ENCODE assay signal across 16 cellular contexts in genomic region chr1:25786887-25787286, GRCh38. TPM values are rescaled to one million over a fixed set of nuclear protein-coding genes. Genes with fewer than 3 reads are reported as not detected.
DNase-seq lines count a peak whose midpoint lies in the region; ATAC-seq and TF ChIP-seq lines count a peak whose summit lies in the region.
"Had no signal": no experiment of that assay in that cellular context is flagged by ENCODE, and none has a peak within 500 bp of the region (broad histone marks: within the 10 kb centered on the region; RNA-seq: fewer than 3 reads in every experiment).

No MANE protein-coding gene starts in this region.

- no peak overlapping the region for H3K4me3 Mint-ChIP-seq in type B pancreatic cell
- H3K4me3 Mint-ChIP-seq: stimulated activated memory B cell treated with anti-CD40 and anti-IgM and Interleukin-4, amounts not matched to agents 10 μg/mL and 1 μg/mL and 100 μg/mL, for 72 hours had no signal

- no peaks in the 10 kb centered on the region for H4K20me1 ChIP-seq in HCT116 (ENCODE audit: insufficient read depth)

- H3K27me3 Mint-ChIP-seq in type B pancreatic cell, result no peaks in the 10 kb centered on the region
- H3K27me3 Mint-ChIP-seq: naive thymus-derived CD8-positive, alpha-beta T cell had no signal

- H3K9me3 Mint-ChIP-seq in type B pancreatic cell, result no peaks in the 10 kb centered on the region
- H3K9me3 Mint-ChIP-seq: naive thymus-derived CD8-positive, alpha-beta T cell; stimulated activated memory B cell treated with anti-CD40 and anti-IgM and Interleukin-4, amounts not matched to agents 10 μg/mL and 1 μg/mL and 100 μg/mL, for 72 hours had no signal

- CTCF ChIA-PET in HCT116 (lab: Charles Lee), result interaction anchor here (1.3 kb wide), 1 partner anchor 11 kb away, joined by 5 read pairs; no protein-coding TSS in a partner anchor

- H3K36me3 ChIP-seq in HCT116 (ENCODE audit: control insufficient read depth in 1 of 2, insufficient read depth in 2 of 2, low read length in 2 of 2) (no peaks in the 10 kb centered on the region), SJCRH30 (peaks cover 19% of the 10 kb centered on the region), gastrocnemius medialis (no peaks in the 10 kb centered on the region)

- peaks cover 13 to 14% of the 10 kb centered on the region in 2 experiments for H3K4me1 ChIP-seq in HCT116 (ENCODE audit: control insufficient read depth in 1 of 2, insufficient read depth in 2 of 2, low read length in 2 of 2)
- H3K4me1 ChIP-seq in SJCRH30, result peaks cover 27% of the 10 kb centered on the region
- H3K4me1 ChIP-seq in gastrocnemius medialis, result peaks cover 38 to 46% of the 10 kb centered on the region in 2 donors
- H3K4me1 ChIP-seq: right lobe of liver had no signal

- RAD21 ChIA-PET in HCT116 (lab: Charles Lee; ENCODE audit: low non-redundant PET in 1 of 2, low total read pairs in 2 of 2, uncharacterized antibody in 2 of 2, unreplicated experiment in 2 of 2), result no interaction called here

- in situ Hi-C loops in gastrocnemius medialis (cut with MboI; ENCODE audit: low sequenced_read_pairs in 4 of 4), result no loop called here

- H3K27ac Mint-ChIP-seq in type B pancreatic cell, result no peak overlapping the region
- H3K27ac Mint-ChIP-seq: stimulated activated memory B cell treated with anti-CD40 and anti-IgM and Interleukin-4, amounts not matched to agents 10 μg/mL and 1 μg/mL and 100 μg/mL, for 72 hours had no signal

- no peak for TF ChIP-seq RAD21 in HCT116 (IDR thresholded peaks at IDR 0.05; ENCODE audit: low read depth)

- H3K9me3 ChIP-seq in HCT116 (ENCODE audit: control insufficient read depth in 1 of 2, insufficient read depth in 1 of 2, low read depth in 1 of 2, low read length in 2 of 2) (no peaks in the 10 kb centered on the region), SJCRH30 (replicated peaks) (no peaks in the 10 kb centered on the region), gastrocnemius medialis (no peaks in the 10 kb centered on the region)
- H3K9me3 ChIP-seq: heart right ventricle, right lobe of liver had no signal

- H3K4me2 ChIP-seq in HCT116 (ENCODE audit: low read length), result peak overlapping the region; percentile 34

- no peak for TF ChIP-seq POLR2A in HCT116 (IDR thresholded peaks at IDR 0.05; ENCODE audit: borderline replicate concordance, extremely low read depth, insufficient read depth, insufficient read length)
- TF ChIP-seq POLR2A in gastrocnemius medialis (IDR thresholded peaks at IDR 0.05), result no peak

- peak; percentile 54; the same call in 1 of the 2 replicates for ATAC-seq in HCT116
- peak; percentile 87 to 92 for ATAC-seq in gastrocnemius medialis
- no peak for ATAC-seq in HG03175 (IDR thresholded peaks at IDR 0.05; ENCODE audit: unreplicated experiment)
- ATAC-seq: naive thymus-derived CD8-positive, alpha-beta T cell; right lobe of liver; stimulated activated memory B cell treated with anti-CD40 and anti-IgM and Interleukin-4, amounts not matched to agents 10 μg/mL and 1 μg/mL and 100 μg/mL, for 72 hours had no signal

- H3K27ac ChIP-seq in HCT116 (ENCODE audit: low read depth, low read length) (no peak overlapping the region), SJCRH30 (peak overlapping the region; percentile 47), gastrocnemius medialis (peak overlapping the region; percentile 42 to 74 (median 60))
- H3K27ac ChIP-seq: right lobe of liver had no signal

- intact Hi-C loops in HCT116 (cut with micrococcal nuclease), result no loop called here
- intact Hi-C loops in gastrocnemius medialis (cut with DNase I; ENCODE audit: low total_unique reads), result no loop called here

- no peak overlapping the region for H3K4me3 ChIP-seq in HCT116 (replicated peaks in 1 of 2; ENCODE audit: low read depth in 1 of 2, low read length in 2 of 2)
- no peak overlapping the region for H3K4me3 ChIP-seq in SJCRH30
- no peak overlapping the region for H3K4me3 ChIP-seq in fibroblast of mammary gland (ENCODE audit: control insufficient read depth, low read depth, low read length)
- no peak overlapping the region for H3K4me3 ChIP-seq in gastrocnemius medialis
- H3K4me3 ChIP-seq: heart right ventricle, right lobe of liver had no signal

- no peak for TF ChIP-seq CTCF in HCT116 (IDR thresholded peaks at IDR 0.05 in 2 of 3, conservative IDR thresholded peaks at IDR 0.05 in 1 of 3; ENCODE audit: borderline replicate concordance in 1 of 3, insufficient read depth in 1 of 3, low read depth in 2 of 3, low read length in 2 of 3)
- no peak for TF ChIP-seq CTCF in fibroblast of mammary gland (conservative IDR thresholded peaks at IDR 0.05; ENCODE audit: control insufficient read depth, insufficient read depth, low read depth, low read length)
- no peak for TF ChIP-seq CTCF in gastrocnemius medialis (IDR thresholded peaks at IDR 0.05 in 4 of 5, conservative IDR thresholded peaks at IDR 0.05 in 1 of 5)
- TF ChIP-seq CTCF in type B pancreatic cell (conservative IDR thresholded peaks at IDR 0.05), result no peak

- BruUV-seq in HCT116 (replicated peaks; lab: Mats Ljungman, UMichigan), result no TSS peak

- peak overlapping the region; percentile 32 for H2AFZ ChIP-seq in HCT116 (ENCODE audit: low read depth, low read length, poor library complexity, severe bottlenecking)

- H3K27me3 ChIP-seq in HCT116 (ENCODE audit: insufficient read depth, low read length) (no peaks in the 10 kb centered on the region), SJCRH30 (no peaks in the 10 kb centered on the region), gastrocnemius medialis (no peaks in the 10 kb centered on the region)
- H3K27me3 ChIP-seq: heart right ventricle, right lobe of liver had no signal

- no peak for DNase-seq in HCT116 (ENCODE audit: low read depth, low spot score)
- no peak for DNase-seq in SJCRH30
- peak; percentile 28 for DNase-seq in fibroblast of mammary gland (ENCODE audit: low read depth)
- DNase-seq in gastrocnemius medialis, result no peak
- DNase-seq in SKM-1 treated with dmso at 0.1 percent for 144 hours (lab: John Stamatoyannopoulos, UW; ENCODE audit: unreplicated experiment), result no peak
- no peak for DNase-seq in type B pancreatic cell (ENCODE audit: extremely low spot score, unreplicated experiment)
- DNase-seq: activated gamma-delta T cell treated with Interleukin-2 at 50 U/mL for 16 hours; heart right ventricle; naive thymus-derived CD8-positive, alpha-beta T cell; NCI-H146; NCI-H510A treated with DMSO at 0.1 percent for 48 hours; right lobe of liver; RPMI8226; stimulated activated CD4-positive, alpha-beta T cell treated with anti-CD3 and anti-CD28 coated beads, Interleukin-4, amount 100 ng/mL, for 24 hours had no signal

- no peak overlapping the region for H3K9ac ChIP-seq in HCT116 (ENCODE audit: low read length)

- POLR2A ChIA-PET in HCT116 (lab: Charles Lee), result no interaction called here

- peaks cover 69% of the 10 kb centered on the region for H3K4me1 Mint-ChIP-seq in type B pancreatic cell (ENCODE audit: unreplicated experiment)
- H3K4me1 Mint-ChIP-seq: stimulated activated memory B cell treated with anti-CD40 and anti-IgM and Interleukin-4, amounts not matched to agents 10 μg/mL and 1 μg/mL and 100 μg/mL, for 72 hours had no signal

- no peaks in the 10 kb centered on the region for H3K79me2 ChIP-seq in HCT116 (ENCODE audit: insufficient read depth, low read length)

- no peaks in the 10 kb centered on the region for H3K9me2 ChIP-seq in HCT116 (ENCODE audit: insufficient read depth)

- H3K36me3 Mint-ChIP-seq in type B pancreatic cell, result no peaks in the 10 kb centered on the region
- H3K36me3 Mint-ChIP-seq: stimulated activated memory B cell treated with anti-CD40 and anti-IgM and Interleukin-4, amounts not matched to agents 10 μg/mL and 1 μg/mL and 100 μg/mL, for 72 hours had no signal

TF ChIP-seq in HCT116, 20 proteins besides CTCF, POLR2A, EP300 and RAD21:
- TF ChIP-seq YY1 (IDR thresholded peaks at IDR 0.05; ENCODE audit: extremely low read depth, insufficient replicate concordance, low read depth, low read length), result no peak
- peak; percentile 22; the same call in 1 of the 2 replicates for TF ChIP-seq FOSL1 (IDR thresholded peaks at IDR 0.05; ENCODE audit: low read depth)

RNA-seq across cellular contexts. Expression of gene SELENON, which starts 13.1 kb away (rescaled TPM):
- total RNA-seq in HCT116 (2021; ENCODE audit: unreplicated experiment) (85.1 TPM), gastrocnemius medialis (10 to 100 TPM; 20.0 to 51.0 (median 43.3) TPM), type B pancreatic cell (ENCODE audit: low replicate concordance) (39.8 and 68.7 TPM in 2 replicates)
- 69.4 and 80.6 TPM in 2 replicates for polyA plus RNA-seq in HCT116 (2012)
- total RNA-seq in SJCRH30 (2014; rRNA removed; shearing (Covaris generic)), result 63.1 and 64.3 TPM in 2 replicates

RNA-seq across cellular contexts. Expression of gene MTFR1L, which starts 32.9 kb away (rescaled TPM):
- total RNA-seq in HCT116 (2021; ENCODE audit: unreplicated experiment) (35.8 TPM), gastrocnemius medialis (100 to 1,000 TPM; 123 to 186 (median 170) TPM), type B pancreatic cell (ENCODE audit: low replicate concordance) (73.5 and 74.5 TPM in 2 replicates)
- 31.3 and 38.4 TPM in 2 replicates for polyA plus RNA-seq in HCT116 (2012)
- total RNA-seq in SJCRH30 (2014; rRNA removed; shearing (Covaris generic)), result 47.9 and 49.9 TPM in 2 replicates
